Comparison of ENCODE assay signal across 1 cellular context in the genomic region with DNA sequence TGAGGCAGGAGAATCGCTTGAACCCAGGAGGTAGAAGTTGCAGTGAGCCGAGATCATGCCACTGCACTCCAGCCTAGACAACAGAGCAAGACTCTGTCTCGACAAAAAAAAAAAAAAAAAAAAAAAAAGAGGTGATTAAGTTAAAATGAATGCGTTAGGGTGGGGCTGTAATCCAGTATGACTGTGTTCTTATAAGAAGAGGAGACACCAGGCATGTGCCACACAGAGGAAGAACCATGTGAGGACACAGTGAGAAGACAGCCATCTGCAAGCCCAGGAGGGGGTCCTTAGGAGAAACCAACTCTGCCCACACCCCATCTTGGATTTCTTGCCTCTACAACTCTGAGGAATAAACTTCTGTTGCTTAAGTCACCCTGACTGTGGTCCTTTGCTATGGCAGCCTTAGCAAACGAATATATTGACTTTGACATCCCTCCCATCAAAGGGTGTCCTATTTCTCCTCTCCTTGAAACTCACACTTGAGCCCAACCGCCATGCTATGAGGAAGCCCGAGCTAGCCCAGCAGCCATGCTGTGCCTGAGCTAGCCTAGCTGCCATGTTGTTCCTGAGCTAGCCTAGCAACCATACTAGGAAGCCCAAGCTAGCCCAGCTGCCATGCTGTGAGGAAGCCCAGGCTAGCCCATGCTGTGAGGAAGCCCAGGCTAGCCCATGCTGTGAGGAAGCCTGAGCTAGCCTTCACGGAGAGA.
TF ChIP-seq lines count a peak whose summit lies in the region.

No MANE protein-coding gene starts in this region.

TF ChIP-seq in HepG2, 621 proteins besides CTCF, POLR2A, EP300 and RAD21:
- TF ChIP-seq RORA (CRISPR knock-in tag; IDR thresholded peaks at IDR 0.05) = no peak
- TF ChIP-seq, protein P1, sequence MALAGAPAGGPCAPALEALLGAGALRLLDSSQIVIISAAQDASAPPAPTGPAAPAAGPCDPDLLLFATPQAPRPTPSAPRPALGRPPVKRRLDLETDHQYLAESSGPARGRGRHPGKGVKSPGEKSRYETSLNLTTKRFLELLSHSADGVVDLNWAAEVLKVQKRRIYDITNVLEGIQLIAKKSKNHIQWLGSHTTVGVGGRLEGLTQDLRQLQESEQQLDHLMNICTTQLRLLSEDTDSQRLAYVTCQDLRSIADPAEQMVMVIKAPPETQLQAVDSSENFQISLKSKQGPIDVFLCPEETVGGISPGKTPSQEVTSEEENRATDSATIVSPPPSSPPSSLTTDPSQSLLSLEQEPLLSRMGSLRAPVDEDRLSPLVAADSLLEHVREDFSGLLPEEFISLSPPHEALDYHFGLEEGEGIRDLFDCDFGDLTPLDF (CRISPR knock-in tag; IDR thresholded peaks at IDR 0.05) = no peak
- no peak for TF ChIP-seq PCBP2 (optimal IDR thresholded peaks at IDR 0.05; ENCODE audit: low read depth, low read length, poor library complexity, severe bottlenecking)
- TF ChIP-seq, protein P2, sequence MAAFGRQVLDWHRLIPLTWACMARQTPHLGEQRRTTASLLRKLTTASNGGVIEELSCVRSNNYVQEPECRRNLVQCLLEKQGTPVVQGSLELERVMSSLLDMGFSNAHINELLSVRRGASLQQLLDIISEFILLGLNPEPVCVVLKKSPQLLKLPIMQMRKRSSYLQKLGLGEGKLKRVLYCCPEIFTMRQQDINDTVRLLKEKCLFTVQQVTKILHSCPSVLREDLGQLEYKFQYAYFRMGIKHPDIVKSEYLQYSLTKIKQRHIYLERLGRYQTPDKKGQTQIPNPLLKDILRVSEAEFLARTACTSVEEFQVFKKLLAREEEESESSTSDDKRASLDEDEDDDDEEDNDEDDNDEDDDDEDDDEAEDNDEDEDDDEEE (CRISPR knock-in tag; IDR thresholded peaks at IDR 0.05) = no peak
- TF ChIP-seq ELF1 (CRISPR knock-in tag; IDR thresholded peaks at IDR 0.05) = no peak
- TF ChIP-seq EZH2 (conservative IDR thresholded peaks at IDR 0.05; ENCODE audit: low read depth, low read length) = no peak
- TF ChIP-seq, protein P3, sequence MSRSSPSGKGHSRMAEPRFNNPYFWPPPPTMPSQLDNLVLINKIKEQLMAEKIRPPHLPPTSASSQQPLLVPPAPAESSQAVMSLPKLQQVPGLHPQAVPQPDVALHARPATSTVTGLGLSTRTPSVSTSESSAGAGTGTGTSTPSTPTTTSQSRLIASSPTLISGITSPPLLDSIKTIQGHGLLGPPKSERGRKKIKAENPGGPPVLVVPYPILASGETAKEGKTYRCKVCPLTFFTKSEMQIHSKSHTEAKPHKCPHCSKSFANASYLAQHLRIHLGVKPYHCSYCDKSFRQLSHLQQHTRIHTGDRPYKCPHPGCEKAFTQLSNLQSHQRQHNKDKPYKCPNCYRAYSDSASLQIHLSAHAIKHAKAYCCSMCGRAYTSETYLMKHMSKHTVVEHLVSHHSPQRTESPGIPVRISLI (CRISPR knock-in tag; IDR thresholded peaks at IDR 0.05; ENCODE audit: borderline replicate concordance) = no peak
